Comparison of ENCODE assay signal across 19 cellular contexts in genomic region chr17:76992911-76993310, GRCh38.
DNase-seq lines count a peak whose midpoint lies in the region; ATAC-seq, FAIRE-seq and TF ChIP-seq lines count a peak whose summit lies in the region.
"Had no signal": no experiment of that assay in that cellular context is flagged by ENCODE, and none has a peak within 500 bp of the region (broad histone marks: within the 10 kb centered on the region; RNA-seq: fewer than 3 reads in every experiment).

No MANE protein-coding gene starts in this region.

- H3K4me2 ChIP-seq in H1 (ENCODE audit: insufficient read depth in 1 of 2, low read depth in 2 of 2, low read length in 2 of 2) = no peak overlapping the region

- no peak overlapping the region for H2BK12ac ChIP-seq in H1 (ENCODE audit: low read depth, low read length)

- no peak for TF ChIP-seq CTCF in H1 (IDR thresholded peaks at IDR 0.05; ENCODE audit: control extremely low read depth in 1 of 3, insufficient read depth in 1 of 3, low read depth in 1 of 3, low read length in 3 of 3)

- H4K20me1 ChIP-seq in H1 (replicated peaks in 1 of 2; ENCODE audit: control insufficient read depth in 1 of 2, insufficient read depth in 2 of 2, low read length in 2 of 2) = no peaks in the 10 kb centered on the region

- H3K27me3 ChIP-seq in H1 (replicated peaks in 1 of 4; ENCODE audit: control insufficient read depth in 3 of 4, extremely low read depth in 1 of 4, insufficient read depth in 3 of 4, low read length in 3 of 4) = no peaks in the 10 kb centered on the region
- H3K27me3 ChIP-seq: SJSA1 had no signal

- TF ChIP-seq RAD21 in H1 (IDR thresholded peaks at IDR 0.05 in 1 of 2, conservative IDR thresholded peaks at IDR 0.05 in 1 of 2; ENCODE audit: low read depth in 2 of 2, low read length in 2 of 2) = no peak

- H2BK15ac ChIP-seq in H1 (ENCODE audit: low read length) = no peak overlapping the region

- POLR2A ChIA-PET in H1 (lab: Charles Lee; ENCODE audit: partially characterized antibody) = interaction anchor here (1.1 kb wide), 1 partner anchor 283 kb away, joined by 3 read pairs; no protein-coding TSS in a partner anchor

- no peaks in the 10 kb centered on the region for H3K79me1 ChIP-seq in H1 (ENCODE audit: low read depth, low read length)

- no peak overlapping the region for H4K91ac ChIP-seq in H1 (replicated peaks; ENCODE audit: insufficient read length, low read length)

- H2BK120ac ChIP-seq in H1 (replicated peaks; ENCODE audit: low read depth, low read length) = no peak overlapping the region

- H3K23ac ChIP-seq in H1 (ENCODE audit: insufficient read length) = no peak overlapping the region

- intact Hi-C loops in activated naive CD4-positive, alpha-beta T cell treated with anti-CD3 and anti-CD28 coated beads for 36 hours (cut with micrococcal nuclease) = no loop called here

- no peak for ATAC-seq in HG03354 (IDR thresholded peaks at IDR 0.05; ENCODE audit: poor library complexity, severe bottlenecking, unreplicated experiment)
- ATAC-seq: PC-3 had no signal

- no peak overlapping the region for H2BK5ac ChIP-seq in H1 (ENCODE audit: low read depth, low read length)

- no peaks in the 10 kb centered on the region for H3K79me2 ChIP-seq in H1 (ENCODE audit: control insufficient read depth in 1 of 2, insufficient read depth in 2 of 2, low read length in 2 of 2)

- no peak overlapping the region for H2AK5ac ChIP-seq in H1 (ENCODE audit: low read depth, low read length)

- H3K36me3 Mint-ChIP-seq in activated naive CD4-positive, alpha-beta T cell treated with anti-CD3 and anti-CD28 coated beads, Interleukin-2, amount 10 ng/mL, durations not matched to agents 7 days and 5 days = no peaks in the 10 kb centered on the region
- H3K36me3 Mint-ChIP-seq in activated naive CD4-positive, alpha-beta T cell treated with anti-CD3 and anti-CD28 coated beads for 36 hours (ENCODE audit: low read depth) = no peaks in the 10 kb centered on the region
- H3K36me3 Mint-ChIP-seq: CD4-positive, CD25-positive, alpha-beta regulatory T cell had no signal

- H2AFZ ChIP-seq in H1 (ENCODE audit: low read length) = no peak overlapping the region
- H2AFZ ChIP-seq: GM23248 had no signal

- H3K56ac ChIP-seq in H1 (replicated peaks; ENCODE audit: insufficient read length, low read depth, low read length) = no peak overlapping the region

- TF ChIP-seq EP300 in H1 (IDR thresholded peaks at IDR 0.05; ENCODE audit: borderline replicate concordance in 1 of 2, low read depth in 2 of 2, low read length in 2 of 2) = no peak

- DNase-seq in activated naive CD4-positive, alpha-beta T cell treated with anti-CD3 and anti-CD28 coated beads, Interleukin-2, amount 10 ng/mL, durations not matched to agents 7 days and 5 days = peak; percentile 11
- DNase-seq in activated naive CD4-positive, alpha-beta T cell treated with anti-CD3 and anti-CD28 coated beads for 36 hours = no peak
- peak; percentile 24 for DNase-seq in M059J (ENCODE audit: low read depth)
- no peak for DNase-seq in H1 (ENCODE audit: low read depth in 1 of 2, low spot score in 2 of 2)
- no peak for DNase-seq in effector CD8-positive, alpha-beta T cell (lab: John Stamatoyannopoulos, UW)
- DNase-seq in NCI-H774 (lab: John Stamatoyannopoulos, UW) = no peak
- DNase-seq: GF-D8, GM23248, KG1, MG63, NCI-H1092, NCI-H1694 treated with DMSO at 0.1 percent for 48 hours, NCI-H2107, NCI-H69, PC-3 had no signal

- peaks cover 6 to 22% (median 13%) of the 10 kb centered on the region in 4 experiments for H3K4me1 ChIP-seq in H1 (replicated peaks in 1 of 4; ENCODE audit: control insufficient read depth in 3 of 4, insufficient read depth in 4 of 4, low read length in 3 of 4)

- H3K36me3 ChIP-seq in H1 (ENCODE audit: control insufficient read depth in 2 of 4, insufficient read depth in 4 of 4, low read length in 3 of 4) = no peaks in the 10 kb centered on the region
- H3K36me3 ChIP-seq: MG63, SJSA1 had no signal

- H3K14ac ChIP-seq in H1 (ENCODE audit: insufficient read length) = no peak overlapping the region

- no peaks in the 10 kb centered on the region for H3K9me3 Mint-ChIP-seq in activated naive CD4-positive, alpha-beta T cell treated with anti-CD3 and anti-CD28 coated beads, Interleukin-2, amount 10 ng/mL, durations not matched to agents 7 days and 5 days
- no peaks in the 10 kb centered on the region for H3K9me3 Mint-ChIP-seq in activated naive CD4-positive, alpha-beta T cell treated with anti-CD3 and anti-CD28 coated beads for 36 hours
- H3K9me3 Mint-ChIP-seq: CD4-positive, CD25-positive, alpha-beta regulatory T cell had no signal

- CTCF ChIA-PET in activated naive CD4-positive, alpha-beta T cell treated with anti-CD3 and anti-CD28 coated beads, Interleukin-2, amount 10 ng/mL, durations not matched to agents 7 days and 5 days (lab: Charles Lee) = no interaction called here
- CTCF ChIA-PET in activated naive CD4-positive, alpha-beta T cell treated with anti-CD3 and anti-CD28 coated beads for 36 hours (lab: Charles Lee) = no interaction called here
- CTCF ChIA-PET in H1 (lab: Charles Lee; ENCODE audit: partially characterized antibody) = interaction anchor here (0.9 to 1.8 kb wide), 3 partner anchors 14 to 124 kb away, joined by 3 to 5 read pairs (median 3); partner anchors contain the start of gene MGAT5B

- peak overlapping the region; percentile 43; the same call in 1 of the 2 replicates for H4K8ac ChIP-seq in H1 (ENCODE audit: extremely low read depth, insufficient read depth, low read length)

- no peak overlapping the region for H3K27ac ChIP-seq in H1 (ENCODE audit: low read depth, low read length)
- H3K27ac ChIP-seq: GM23248, SJSA1 had no signal

- H3K18ac ChIP-seq in H1 (ENCODE audit: extremely low read depth, low read length) = no peak overlapping the region; the same call in 1 of the 2 replicates

- H3K4me3 Mint-ChIP-seq in activated naive CD4-positive, alpha-beta T cell treated with anti-CD3 and anti-CD28 coated beads, Interleukin-2, amount 10 ng/mL, durations not matched to agents 7 days and 5 days = no peak overlapping the region
- H3K4me3 Mint-ChIP-seq in activated naive CD4-positive, alpha-beta T cell treated with anti-CD3 and anti-CD28 coated beads for 36 hours = no peak overlapping the region
- H3K4me3 Mint-ChIP-seq: CD4-positive, CD25-positive, alpha-beta regulatory T cell had no signal

- no peak overlapping the region for H3K4ac ChIP-seq in H1 (replicated peaks; ENCODE audit: insufficient read length, low read depth, low read length)

- peaks cover 27% of the 10 kb centered on the region for H3K27me3 Mint-ChIP-seq in activated naive CD4-positive, alpha-beta T cell treated with anti-CD3 and anti-CD28 coated beads, Interleukin-2, amount 10 ng/mL, durations not matched to agents 7 days and 5 days
- H3K27me3 Mint-ChIP-seq in activated naive CD4-positive, alpha-beta T cell treated with anti-CD3 and anti-CD28 coated beads for 36 hours (ENCODE audit: low read depth) = no peaks in the 10 kb centered on the region
- H3K27me3 Mint-ChIP-seq: CD4-positive, CD25-positive, alpha-beta regulatory T cell had no signal

- no peak overlapping the region for H3K4me3 ChIP-seq in H1 (ENCODE audit: extremely low read depth in 1 of 4, insufficient read depth in 2 of 4, low read depth in 3 of 4, low read length in 4 of 4)
- H3K4me3 ChIP-seq: GM23248, MG63, SJSA1 had no signal

- TF ChIP-seq POLR2A in H1 (IDR thresholded peaks at IDR 0.05; ENCODE audit: control extremely low read depth in 1 of 2, low read depth in 2 of 2, low read length in 2 of 2) = no peak

- no peak for FAIRE-seq in H1 (lab: Jason Lieb, UNC)
- FAIRE-seq: GM12891 had no signal

- H3K9ac ChIP-seq in H1 (replicated peaks in 1 of 4; ENCODE audit: extremely low read depth in 1 of 4, low read depth in 3 of 4, low read length in 3 of 4) = no peak overlapping the region
- H3K9ac ChIP-seq: GM23248 had no signal

- no peak overlapping the region for H2BK20ac ChIP-seq in H1 (ENCODE audit: low read length)

- no peak overlapping the region for H3K27ac Mint-ChIP-seq in activated naive CD4-positive, alpha-beta T cell treated with anti-CD3 and anti-CD28 coated beads, Interleukin-2, amount 10 ng/mL, durations not matched to agents 7 days and 5 days
- no peak overlapping the region for H3K27ac Mint-ChIP-seq in activated naive CD4-positive, alpha-beta T cell treated with anti-CD3 and anti-CD28 coated beads for 36 hours

- no peaks in the 10 kb centered on the region for H3K23me2 ChIP-seq in H1 (ENCODE audit: low read depth, low read length)

- no peak overlapping the region for H4K5ac ChIP-seq in H1 (ENCODE audit: insufficient read length, low read depth, low read length)

- peaks cover 42% of the 10 kb centered on the region for H3K4me1 Mint-ChIP-seq in activated naive CD4-positive, alpha-beta T cell treated with anti-CD3 and anti-CD28 coated beads, Interleukin-2, amount 10 ng/mL, durations not matched to agents 7 days and 5 days
- peaks cover 38% of the 10 kb centered on the region for H3K4me1 Mint-ChIP-seq in activated naive CD4-positive, alpha-beta T cell treated with anti-CD3 and anti-CD28 coated beads for 36 hours (ENCODE audit: low read depth)

- no peaks in the 10 kb centered on the region for H3K9me3 ChIP-seq in H1 (ENCODE audit: insufficient read depth in 2 of 2, low read depth in 1 of 2, low read length in 1 of 2)
- H3K9me3 ChIP-seq: MG63, SJSA1 had no signal

- WGBS in H1 (ENCODE audit: extremely low coverage in 1 of 2, insufficient coverage in 1 of 2, insufficient read length in 1 of 2, insufficient replicate concordance in 2 of 2, low coverage in 1 of 2, low lambda C conversion rate in 2 of 2, missing lambda C conversion rate in 1 of 2), 2 experiments = 86% methylated on average over 5 of the region's 5 CpGs; no CpG with 5 or more reads in 1 of the 2 experiments

TF ChIP-seq in H1, 55 proteins besides CTCF, POLR2A, EP300 and RAD21:
- no peak for TF ChIP-seq SRF (IDR thresholded peaks at IDR 0.05; ENCODE audit: low read depth, low read length)
- TF ChIP-seq BCL11A (IDR thresholded peaks at IDR 0.05; ENCODE audit: low read depth in 2 of 2, low read length in 2 of 2) = no peak
- no peak for TF ChIP-seq KDM5A (IDR thresholded peaks at IDR 0.05; ENCODE audit: low read length)
- no peak for TF ChIP-seq ZNF274 (IDR thresholded peaks at IDR 0.05; ENCODE audit: borderline replicate concordance, extremely low read depth, low read length)
- no peak for TF ChIP-seq SAP30 (IDR thresholded peaks at IDR 0.05; ENCODE audit: insufficient read depth, insufficient replicate concordance, low read length)
- no peak for TF ChIP-seq SP2 (IDR thresholded peaks at IDR 0.05; ENCODE audit: low read length)

Comparison
In these comparisons a context has a peak if more than half of its experiments do, and no peak if none do; other contexts are left out.
1. DNase-seq: peak in activated naive CD4-positive, alpha-beta T cell treated with anti-CD3 and anti-CD28 coated beads, Interleukin-2, amount 10 ng/mL, durations not matched to agents 7 days and 5 days (single experiment) and M059J (single experiment); none in activated naive CD4-positive, alpha-beta T cell treated with anti-CD3 and anti-CD28 coated beads for 36 hours (single experiment), H1 (0 of 2), effector CD8-positive, alpha-beta T cell (single experiment) and NCI-H774 (single experiment).